Comparison of ENCODE assay signal across 1 cellular context in genomic region chr17:75350029-75350428, GRCh38.
TF ChIP-seq lines count a peak whose summit lies in the region.

No MANE protein-coding gene starts in this region.

TF ChIP-seq in GM23338, 12 proteins besides CTCF, POLR2A, EP300 and RAD21 (continued from another document):
- TF ChIP-seq ZNF462 (CRISPR knock-in tag; IDR thresholded peaks at IDR 0.05) (no peak), EZH2phosphoT487 (IDR thresholded peaks at IDR 0.05; ENCODE audit: unreplicated experiment) (no peak), NANOG (IDR thresholded peaks at IDR 0.05; ENCODE audit: borderline replicate concordance) (no peak), ZNF114 (CRISPR knock-in tag; IDR thresholded peaks at IDR 0.05) (no peak), STAT1 (IDR thresholded peaks at IDR 0.05; ENCODE audit: unreplicated experiment) (no peak), JUNB (IDR thresholded peaks at IDR 0.05; ENCODE audit: unreplicated experiment) (no peak), POLR2AphosphoS5 (IDR thresholded peaks at IDR 0.05; ENCODE audit: low read depth) (no peak), CREB1 (CRISPR knock-in tag; IDR thresholded peaks at IDR 0.05; ENCODE audit: low read depth) (no peak), ZNF331 (CRISPR knock-in tag; IDR thresholded peaks at IDR 0.05; ENCODE audit: low read depth) (no peak), EZH2 (IDR thresholded peaks at IDR 0.05; ENCODE audit: low read depth, unreplicated experiment) (no peak)
- TF ChIP-seq, protein P1, sequence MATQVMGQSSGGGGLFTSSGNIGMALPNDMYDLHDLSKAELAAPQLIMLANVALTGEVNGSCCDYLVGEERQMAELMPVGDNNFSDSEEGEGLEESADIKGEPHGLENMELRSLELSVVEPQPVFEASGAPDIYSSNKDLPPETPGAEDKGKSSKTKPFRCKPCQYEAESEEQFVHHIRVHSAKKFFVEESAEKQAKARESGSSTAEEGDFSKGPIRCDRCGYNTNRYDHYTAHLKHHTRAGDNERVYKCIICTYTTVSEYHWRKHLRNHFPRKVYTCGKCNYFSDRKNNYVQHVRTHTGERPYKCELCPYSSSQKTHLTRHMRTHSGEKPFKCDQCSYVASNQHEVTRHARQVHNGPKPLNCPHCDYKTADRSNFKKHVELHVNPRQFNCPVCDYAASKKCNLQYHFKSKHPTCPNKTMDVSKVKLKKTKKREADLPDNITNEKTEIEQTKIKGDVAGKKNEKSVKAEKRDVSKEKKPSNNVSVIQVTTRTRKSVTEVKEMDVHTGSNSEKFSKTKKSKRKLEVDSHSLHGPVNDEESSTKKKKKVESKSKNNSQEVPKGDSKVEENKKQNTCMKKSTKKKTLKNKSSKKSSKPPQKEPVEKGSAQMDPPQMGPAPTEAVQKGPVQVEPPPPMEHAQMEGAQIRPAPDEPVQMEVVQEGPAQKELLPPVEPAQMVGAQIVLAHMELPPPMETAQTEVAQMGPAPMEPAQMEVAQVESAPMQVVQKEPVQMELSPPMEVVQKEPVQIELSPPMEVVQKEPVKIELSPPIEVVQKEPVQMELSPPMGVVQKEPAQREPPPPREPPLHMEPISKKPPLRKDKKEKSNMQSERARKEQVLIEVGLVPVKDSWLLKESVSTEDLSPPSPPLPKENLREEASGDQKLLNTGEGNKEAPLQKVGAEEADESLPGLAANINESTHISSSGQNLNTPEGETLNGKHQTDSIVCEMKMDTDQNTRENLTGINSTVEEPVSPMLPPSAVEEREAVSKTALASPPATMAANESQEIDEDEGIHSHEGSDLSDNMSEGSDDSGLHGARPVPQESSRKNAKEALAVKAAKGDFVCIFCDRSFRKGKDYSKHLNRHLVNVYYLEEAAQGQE (IDR thresholded peaks at IDR 0.05; ENCODE audit: unreplicated experiment), result no peak
